In genomic region chr9:124570942-124571666, GRCh38 we compare ENCODE assay signal across 1 cellular context.
TF ChIP-seq lines count a peak whose summit lies in the region.

No MANE protein-coding gene starts in this region.

TF ChIP-seq in WTC11, 78 proteins besides CTCF, POLR2A, EP300 and RAD21 (continued from another document):
- TF ChIP-seq ARID4B (CRISPR knock-in tag; IDR thresholded peaks at IDR 0.05; ENCODE audit: borderline replicate concordance), result no peak
- no peak for TF ChIP-seq KAT7 (CRISPR knock-in tag; IDR thresholded peaks at IDR 0.05; ENCODE audit: borderline replicate concordance)
- no peak for TF ChIP-seq EMX1 (CRISPR knock-in tag; IDR thresholded peaks at IDR 0.05)
- TF ChIP-seq CREB1 (CRISPR knock-in tag; IDR thresholded peaks at IDR 0.05), result no peak
- no peak for TF ChIP-seq ZNF396 (CRISPR knock-in tag; IDR thresholded peaks at IDR 0.05; ENCODE audit: borderline replicate concordance)
- no peak for TF ChIP-seq ZNF219 (CRISPR knock-in tag; IDR thresholded peaks at IDR 0.05; ENCODE audit: borderline replicate concordance)
- no peak for TF ChIP-seq ZNF532 (CRISPR knock-in tag; IDR thresholded peaks at IDR 0.05; ENCODE audit: borderline replicate concordance)
- no peak for TF ChIP-seq E2F1 (CRISPR knock-in tag; IDR thresholded peaks at IDR 0.05)
- no peak for TF ChIP-seq NR2C2 (CRISPR knock-in tag; IDR thresholded peaks at IDR 0.05)
- TF ChIP-seq HMGXB4 (CRISPR knock-in tag; IDR thresholded peaks at IDR 0.05), result no peak
- no peak for TF ChIP-seq MLX (CRISPR knock-in tag; IDR thresholded peaks at IDR 0.05)
- TF ChIP-seq ZNF512 (CRISPR knock-in tag; IDR thresholded peaks at IDR 0.05; ENCODE audit: borderline replicate concordance), result no peak
